25 cellular contexts compared by ENCODE assay signal in genomic region chr19:36203293-36203692, GRCh38. TPM values are rescaled to one million over a fixed set of nuclear protein-coding genes. Genes with fewer than 3 reads are reported as not detected.
"Had no signal": no experiment of that assay in that cellular context is flagged by ENCODE, and none has a peak within 500 bp of the region (broad histone marks: within the 10 kb centered on the region; RNA-seq: fewer than 3 reads in every experiment).

No MANE protein-coding gene starts in this region.

- H3K4me1 Mint-ChIP-seq: endodermal cell; nephron progenitor cell; stimulated activated effector memory CD8-positive, alpha-beta T cell treated with anti-CD3 and anti-CD28 coated beads, Interleukin-12 subunit alpha, Interleukin-12 subunit beta, amount 100 ng/mL, for 72 hours had no signal

- H3K9me3 ChIP-seq: esophagus muscularis mucosa, gastroesophageal sphincter, heart left ventricle, left lung, prostate gland, right atrium auricular region, transverse colon, upper lobe of right lung, uterus had no signal

- H3K27ac Mint-ChIP-seq: endodermal cell; naive thymus-derived CD4-positive, alpha-beta T cell; nephron progenitor cell; stimulated activated effector memory CD8-positive, alpha-beta T cell treated with anti-CD3 and anti-CD28 coated beads, Interleukin-12 subunit alpha, Interleukin-12 subunit beta, amount 100 ng/mL, for 72 hours had no signal

- H3K36me3 ChIP-seq: prostate gland, right atrium auricular region, transverse colon, upper lobe of right lung, uterus had no signal

- H3K9me3 Mint-ChIP-seq: endodermal cell; naive thymus-derived CD4-positive, alpha-beta T cell; nephron progenitor cell; stimulated activated effector memory CD8-positive, alpha-beta T cell treated with anti-CD3 and anti-CD28 coated beads, Interleukin-12 subunit alpha, Interleukin-12 subunit beta, amount 100 ng/mL, for 72 hours had no signal

- H3K4me3 Mint-ChIP-seq: endodermal cell; naive thymus-derived CD4-positive, alpha-beta T cell; nephron progenitor cell; stimulated activated effector memory CD8-positive, alpha-beta T cell treated with anti-CD3 and anti-CD28 coated beads, Interleukin-12 subunit alpha, Interleukin-12 subunit beta, amount 100 ng/mL, for 72 hours had no signal

- H3K4me3 ChIP-seq: esophagus muscularis mucosa, gastroesophageal sphincter, heart left ventricle, hepatocyte, left lung, prostate gland, right atrium auricular region, transverse colon, upper lobe of right lung, uterus had no signal

- H3K27me3 Mint-ChIP-seq: naive thymus-derived CD4-positive, alpha-beta T cell had no signal

- H3K4me2 ChIP-seq: hepatocyte had no signal

- H3K79me2 ChIP-seq: hepatocyte had no signal

- H3K27me3 ChIP-seq: esophagus muscularis mucosa, foreskin keratinocyte, gastroesophageal sphincter, heart left ventricle, hepatocyte, left lung, right atrium auricular region, transverse colon, upper lobe of right lung, uterus had no signal

- DNase-seq: effector CD8-positive, alpha-beta T cell; endodermal cell; foreskin keratinocyte; heart left ventricle; kidney; left lung; mesendoderm; midbrain; naive thymus-derived CD4-positive, alpha-beta T cell; nephron progenitor cell; nucleus accumbens; stimulated activated CD4-positive, alpha-beta T cell treated with anti-CD3 and anti-CD28 coated beads, Interleukin-2, amount 100 ng/mL, for 24 hours; stimulated activated CD4-positive, alpha-beta T cell treated with anti-CD3 and anti-CD28 coated beads, Interleukin-4, amount 100 ng/mL, for 24 hours; stimulated activated naive CD8-positive, alpha-beta T cell treated with anti-CD3 and anti-CD28 coated beads, Interleukin-15, Interleukin-2, amounts not matched to agents 100 U/mL and 50 U/mL, for 24 hours; transverse colon; upper lobe of right lung; uterus had no signal

- H2AFZ ChIP-seq: hepatocyte had no signal

- FAIRE-seq: colon, kidney had no signal

- H3K27ac ChIP-seq: esophagus muscularis mucosa, foreskin keratinocyte, gastroesophageal sphincter, heart left ventricle, hepatocyte, left lung, prostate gland, right atrium auricular region, transverse colon, upper lobe of right lung, uterus had no signal

- H3K4me1 ChIP-seq: esophagus muscularis mucosa, foreskin keratinocyte, gastroesophageal sphincter, heart left ventricle, left lung, prostate gland, right atrium auricular region, transverse colon, upper lobe of right lung, uterus had no signal

RNA-seq across cellular contexts. Expression of gene COX7A1, which starts 51.0 kb away (rescaled TPM):
- total RNA-seq: hepatocyte; naive thymus-derived CD4-positive, alpha-beta T cell; osteocyte had no signal
- polyA plus RNA-seq: hepatocyte; naive thymus-derived CD4-positive, alpha-beta T cell had no signal
